9 cellular contexts compared by ENCODE assay signal in the genomic region with DNA sequence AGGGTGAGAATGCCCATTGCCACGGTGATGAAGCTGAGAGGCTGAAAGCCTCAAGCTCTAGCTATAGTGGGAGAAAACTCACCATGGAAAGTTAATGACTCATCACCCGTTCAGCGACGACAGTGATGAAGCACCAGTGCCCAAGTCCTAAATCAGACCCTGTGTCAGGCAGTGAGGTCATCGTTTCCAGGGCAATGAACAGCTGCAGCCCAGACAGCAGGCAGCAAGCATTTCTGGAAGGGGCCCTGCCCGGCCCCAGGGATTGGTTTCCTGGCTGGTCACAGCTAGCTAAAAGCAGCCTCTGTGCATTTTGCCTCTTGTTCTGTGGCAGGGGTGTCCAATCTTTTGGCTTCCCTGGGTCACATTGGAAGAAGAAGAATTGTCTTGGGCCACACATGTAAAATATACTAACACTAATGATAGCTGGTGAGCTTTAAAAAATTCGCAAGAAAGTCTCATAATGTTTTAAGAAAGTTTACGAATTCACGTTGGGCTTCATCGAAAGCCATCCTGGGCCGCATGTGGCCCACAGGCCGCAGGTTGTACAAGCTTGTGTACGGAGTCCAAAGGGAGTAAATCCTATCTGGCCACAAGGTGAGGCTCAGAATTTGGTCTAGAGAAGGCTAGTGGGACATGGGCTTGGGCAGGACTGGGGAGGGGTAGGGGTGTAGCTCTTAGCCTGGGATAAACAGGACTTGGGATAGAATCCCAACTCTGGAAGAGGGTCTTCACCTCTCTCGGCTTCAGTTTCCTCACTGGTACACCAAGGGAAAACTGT. TPM values are rescaled to one million over a fixed set of nuclear protein-coding genes. Genes with fewer than 3 reads are reported as not detected.
DNase-seq lines count a peak whose midpoint lies in the region; ATAC-seq, FAIRE-seq and TF ChIP-seq lines count a peak whose summit lies in the region.
"Had no signal": no experiment of that assay in that cellular context is flagged by ENCODE, and none has a peak within 500 bp of the region (broad histone marks: within the 10 kb centered on the region; RNA-seq: fewer than 3 reads in every experiment).

No MANE protein-coding gene starts in this region.

- FAIRE-seq in RCC 7860 (lab: Jason Lieb, UNC): peak; percentile 94

- no peaks in the 10 kb centered on the region for H3K9me2 ChIP-seq in hepatocyte (replicated peaks; ENCODE audit: insufficient read depth)

- no peak overlapping the region for H2AFZ ChIP-seq in hepatocyte

- H3K4me2 ChIP-seq in hepatocyte: peak overlapping the region; percentile 25

- no peaks in the 10 kb centered on the region for H3K36me3 ChIP-seq in hepatocyte (replicated peaks; ENCODE audit: insufficient read depth, low read depth)

- H3K27ac ChIP-seq in hepatocyte (peak overlapping the region; percentile 89), skin epidermis (peak overlapping the region in 13 of 21 experiments; percentile 0 to 75 (median 41))
- H3K27ac ChIP-seq: C4-2B had no signal

- TF ChIP-seq CTCF in hepatocyte (IDR thresholded peaks at IDR 0.05; ENCODE audit: poor library complexity): no peak

- ATAC-seq in HG02981 (IDR thresholded peaks at IDR 0.05; ENCODE audit: unreplicated experiment): no peak
- ATAC-seq in HG03565 (IDR thresholded peaks at IDR 0.05; ENCODE audit: unreplicated experiment): no peak

- no peaks in the 10 kb centered on the region for H4K20me1 ChIP-seq in hepatocyte (ENCODE audit: insufficient read depth, poor library complexity, severe bottlenecking)

- H3K4me3 ChIP-seq in hepatocyte (no peak overlapping the region), skin epidermis (no peak overlapping the region)

- H3K79me2 ChIP-seq in hepatocyte: no peaks in the 10 kb centered on the region

- H3K4me1 ChIP-seq in hepatocyte (ENCODE audit: insufficient read depth): peaks cover 10% of the 10 kb centered on the region

- peak; percentile 4 for DNase-seq in NCI-H510A treated with DMSO at 0.1 percent for 48 hours (lab: John Stamatoyannopoulos, UW)
- DNase-seq in NCI-H510A (lab: John Stamatoyannopoulos, UW): no peak
- peak; percentile 96 for DNase-seq in RCC 7860 (ENCODE audit: low spot score)
- DNase-seq in amniotic stem cell (lab: John Stamatoyannopoulos, UW): peak; percentile 89
- peak; percentile 91 for DNase-seq in hepatocyte (ENCODE audit: low spot score)

- whole genome bisulfite sequencing in hepatocyte (ENCODE audit: low lambda C conversion rate, missing lambda C conversion rate): 61% methylated on average over 14 of the region's 14 CpGs

- H3K9me3 ChIP-seq in hepatocyte (ENCODE audit: low read depth): no peaks in the 10 kb centered on the region

- no peaks in the 10 kb centered on the region for H3K27me3 ChIP-seq in hepatocyte

RNA-seq across cellular contexts. Expression of a gene that starts 40.6 kb away (rescaled TPM):
- total RNA-seq in hepatocyte: 25.7 and 33.0 TPM in 2 replicates
- 19.6 and 20.8 TPM in 2 replicates for polyA plus RNA-seq in hepatocyte

RNA-seq across cellular contexts. Expression of a gene that starts 41.0 kb away (rescaled TPM):
- total RNA-seq in hepatocyte: 54.3 TPM in 2 replicates
- polyA plus RNA-seq in hepatocyte: 134 and 136 TPM in 2 replicates

RNA-seq across cellular contexts. Expression of a gene that starts 57.3 kb away (rescaled TPM):
- total RNA-seq in hepatocyte: 36.7 and 42.9 TPM in 2 replicates
- 54.8 and 64.8 TPM in 2 replicates for polyA plus RNA-seq in hepatocyte

RNA-seq across cellular contexts. Expression of a gene that starts 58.2 kb away (rescaled TPM):
- total RNA-seq in hepatocyte: 7.8 and 9.6 TPM in 2 replicates
- 2.2 and 2.3 TPM in 2 replicates for polyA plus RNA-seq in hepatocyte
